In the genomic region with DNA sequence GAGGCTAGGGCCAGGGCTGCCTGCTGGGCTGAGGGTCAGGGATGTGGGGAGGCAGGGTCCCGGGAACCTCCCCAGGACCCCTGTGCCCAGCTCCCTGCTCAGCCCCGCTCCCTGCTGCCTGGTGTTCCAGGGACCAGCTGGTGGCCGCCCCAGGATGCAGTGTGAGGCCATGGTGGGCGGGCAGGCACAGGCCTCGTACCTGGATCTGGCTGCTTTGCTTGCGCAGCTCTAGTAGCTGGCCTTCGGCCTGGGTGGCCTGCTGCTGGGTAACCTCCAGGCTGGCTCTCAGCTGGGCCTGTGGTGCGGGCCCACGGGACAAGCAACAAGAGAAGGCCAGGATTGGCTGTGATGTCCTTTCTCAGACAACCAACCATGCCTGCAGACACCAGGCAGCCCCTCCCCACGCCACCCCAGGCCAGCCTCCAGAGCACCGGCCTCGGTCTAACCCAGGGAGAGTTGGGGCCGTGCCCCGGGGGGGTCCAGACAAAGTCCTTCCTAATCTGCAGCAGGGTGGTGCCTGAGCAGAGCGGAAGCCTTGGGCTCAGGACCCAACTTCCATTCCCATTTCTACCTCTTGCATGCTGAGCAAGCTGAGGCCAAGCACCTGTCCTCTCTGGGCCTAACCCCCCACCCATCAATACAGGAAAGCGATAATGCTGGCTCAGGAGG, we compare ENCODE assay signal across 23 cellular contexts. TPM values are rescaled to one million over a fixed set of nuclear protein-coding genes. Genes with fewer than 3 reads are reported as not detected.
DNase-seq lines count a peak whose midpoint lies in the region; ATAC-seq and TF ChIP-seq lines count a peak whose summit lies in the region.
"Had no signal": no experiment of that assay in that cellular context is flagged by ENCODE, and none has a peak within 500 bp of the region (broad histone marks: within the 10 kb centered on the region; RNA-seq: fewer than 3 reads in every experiment).

No MANE protein-coding gene starts in this region.

- no peak overlapping the region for H3K14ac ChIP-seq in neuronal stem cell (ENCODE audit: low read length)

- peak; percentile 58 for DNase-seq in ecto neural progenitor cell (ENCODE audit: low spot score)
- DNase-seq in neuronal stem cell (ENCODE audit: low spot score), result no peak
- no peak for DNase-seq in activated CD8-positive, alpha-beta memory T cell treated with anti-CD3 and anti-CD28 coated beads for 24 hours
- no peak for DNase-seq in GM19238 (ENCODE audit: insufficient read length, low spot score)
- DNase-seq: activated CD4-positive, alpha-beta T cell treated with anti-CD3 and anti-CD28 coated beads, Interleukin-2, amount 10 ng/mL, durations not matched to agents 7 days and 5 days; activated CD8-positive, alpha-beta memory T cell treated with anti-CD3 and anti-CD28 coated beads, Interleukin-2, amount 10 ng/mL, durations not matched to agents 7 days and 5 days; activated T-cell treated with anti-CD3 and anti-CD28 coated beads, Interleukin-2, amount 50 U/mL, for 48 hours; body of pancreas; DMS153; H7; IMR-90; left ventricle myocardium superior; NCI-H1092 treated with DMSO at 0.1 percent for 48 hours; NCI-H187 treated with DMSO at 0.1 percent for 48 hours; NCI-H526 treated with DMSO at 0.1 percent for 48 hours; SHP77 treated with DMSO at 0.1 percent for 48 hours; stimulated activated CD4-positive, alpha-beta T cell treated with anti-CD3 and anti-CD28 coated beads, Interleukin-4, amount 100 ng/mL, for 24 hours had no signal

- no peak overlapping the region for H4K8ac ChIP-seq in neuronal stem cell (ENCODE audit: low read depth, low read length)

- no peak overlapping the region for H2AFZ ChIP-seq in neuronal stem cell (ENCODE audit: low read length)

- H3K79me1 ChIP-seq in neuronal stem cell (ENCODE audit: low read depth, low read length), result peaks cover 15% of the 10 kb centered on the region

- H3K4me1 ChIP-seq in HEK293 (ENCODE audit: control insufficient read depth, insufficient read depth, low read length), result peaks cover 10% of the 10 kb centered on the region
- peaks cover 0 to 13% of the 10 kb centered on the region in 2 donors for H3K4me1 ChIP-seq in neuronal stem cell (ENCODE audit: control insufficient read depth in 2 of 2, insufficient read depth in 1 of 2, low read depth in 1 of 2, low read length in 2 of 2)

- H3K27me3 ChIP-seq in neuronal stem cell (ENCODE audit: control insufficient read depth in 3 of 3, insufficient read depth in 3 of 3, low read depth in 1 of 3, low read length in 3 of 3), result no peaks in the 10 kb centered on the region
- H3K27me3 ChIP-seq: body of pancreas, ovary, right atrium auricular region had no signal

- H3K4ac ChIP-seq in neuronal stem cell (ENCODE audit: low read length), result no peak overlapping the region

- no peak overlapping the region for H2BK120ac ChIP-seq in neuronal stem cell (ENCODE audit: low read depth, low read length)

- peak overlapping the region; percentile 13 for H2BK5ac ChIP-seq in neuronal stem cell (ENCODE audit: low read length)

- POLR2A ChIA-PET in HEK293 (lab: Yijun Ruan, JAX), result interaction anchor here (0.8 to 2.2 kb wide), 8 partner anchors 10 to 87 kb away, joined by 3 to 20 read pairs (median 3); a partner anchor contains a TSS

- no peak overlapping the region for H3K4me3 ChIP-seq in HEK293 (ENCODE audit: low read depth, low read length)
- no peak overlapping the region for H3K4me3 ChIP-seq in neuronal stem cell (ENCODE audit: low read length in 2 of 2)
- H3K4me3 ChIP-seq: body of pancreas, ovary, right atrium auricular region had no signal

- H3K18ac ChIP-seq in neuronal stem cell (ENCODE audit: low read length), result no peak overlapping the region

- H3K9me3 ChIP-seq in HEK293 (ENCODE audit: control insufficient read depth, insufficient read depth, low read depth, low read length) (no peaks in the 10 kb centered on the region), neuronal stem cell (replicated peaks in 1 of 2; ENCODE audit: control insufficient read depth in 2 of 2, insufficient read depth in 1 of 2, low read depth in 1 of 2, low read length in 2 of 2) (peaks cover 0 to 2% of the 10 kb centered on the region in 2 donors)
- H3K9me3 ChIP-seq: body of pancreas, ovary, right atrium auricular region had no signal

- no CpG with 5 or more reads among the region's 16 CpGs for WGBS in neuronal stem cell (ENCODE audit: extremely low coverage in 2 of 2, insufficient read length in 2 of 2, insufficient replicate concordance in 1 of 2), 2 donors

- no peak overlapping the region for H2BK15ac ChIP-seq in neuronal stem cell (ENCODE audit: low read length)

- peak overlapping the region; percentile 70 for H3K9ac ChIP-seq in neuronal stem cell (ENCODE audit: low read depth, low read length, poor library complexity)

- no peak for TF ChIP-seq CTCF in HEK293 (tag by site-specific recombination; IDR thresholded peaks at IDR 0.05)

- H3K36me3 ChIP-seq in HEK293 (ENCODE audit: control insufficient read depth in 2 of 2, insufficient read depth in 1 of 2, low read length in 2 of 2), result peaks cover 11 to 40% of the 10 kb centered on the region in 2 experiments; a peak in 2 of 3 replicates
- H3K36me3 ChIP-seq in neuronal stem cell (replicated peaks in 1 of 2; ENCODE audit: control insufficient read depth in 2 of 2, insufficient read depth in 2 of 2, low read length in 2 of 2), result peaks cover 6 to 25% of the 10 kb centered on the region in 2 donors
- H3K36me3 ChIP-seq: ovary had no signal

- H4K91ac ChIP-seq in neuronal stem cell (ENCODE audit: low read depth, low read length, poor library complexity), result no peak overlapping the region

- no peak overlapping the region for H2BK12ac ChIP-seq in neuronal stem cell (ENCODE audit: low read length)

- no peak for ATAC-seq in GM19397 (IDR thresholded peaks at IDR 0.05; ENCODE audit: unreplicated experiment)
- ATAC-seq: activated CD8-positive, alpha-beta memory T cell treated with anti-CD3 and anti-CD28 coated beads, Interleukin-2, amount 10 ng/mL, durations not matched to agents 7 days and 5 days; body of pancreas; left ventricle myocardium superior; Panc1; stimulated activated effector memory CD8-positive, alpha-beta T cell treated with anti-CD3 and anti-CD28 coated beads, Interleukin-12 subunit alpha, Interleukin-12 subunit beta, amount 100 ng/mL, for 72 hours had no signal

- H3K27ac ChIP-seq in HEK293 (ENCODE audit: extremely low read depth, low read depth, low read length) (no peak overlapping the region), neuronal stem cell (replicated peaks; ENCODE audit: low read length) (no peak overlapping the region)
- H3K27ac ChIP-seq: body of pancreas, ovary, right atrium auricular region had no signal

- CTCF ChIA-PET in HEK293 (lab: Yijun Ruan, JAX), result interaction anchor here (0.6 to 1.9 kb wide), 4 partner anchors 12 to 409 kb away, joined by 3 to 8 read pairs (median 6); a partner anchor contains a TSS

- H3K4me2 ChIP-seq in neuronal stem cell (ENCODE audit: insufficient read depth, low read length, poor library complexity, severe bottlenecking), result no peak overlapping the region

- peak overlapping the region; percentile 9 for H2AK5ac ChIP-seq in neuronal stem cell (ENCODE audit: low read depth, low read length)

- no peak overlapping the region for H3K23ac ChIP-seq in neuronal stem cell (ENCODE audit: low read depth, low read length, poor library complexity)

TF ChIP-seq in HEK293, 187 proteins besides CTCF, POLR2A, EP300 and RAD21:
- TF ChIP-seq, protein P1, sequence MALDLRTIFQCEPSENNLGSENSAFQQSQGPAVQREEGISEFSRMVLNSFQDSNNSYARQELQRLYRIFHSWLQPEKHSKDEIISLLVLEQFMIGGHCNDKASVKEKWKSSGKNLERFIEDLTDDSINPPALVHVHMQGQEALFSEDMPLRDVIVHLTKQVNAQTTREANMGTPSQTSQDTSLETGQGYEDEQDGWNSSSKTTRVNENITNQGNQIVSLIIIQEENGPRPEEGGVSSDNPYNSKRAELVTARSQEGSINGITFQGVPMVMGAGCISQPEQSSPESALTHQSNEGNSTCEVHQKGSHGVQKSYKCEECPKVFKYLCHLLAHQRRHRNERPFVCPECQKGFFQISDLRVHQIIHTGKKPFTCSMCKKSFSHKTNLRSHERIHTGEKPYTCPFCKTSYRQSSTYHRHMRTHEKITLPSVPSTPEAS (tag by site-specific recombination; IDR thresholded peaks at IDR 0.05), result no peak
- TF ChIP-seq ZNF19 (tag by site-specific recombination; IDR thresholded peaks at IDR 0.05; ENCODE audit: low read depth) (no peak), ZIC2 (tag by site-specific recombination; IDR thresholded peaks at IDR 0.05) (peak; percentile 61; the same call in 1 of the 2 replicates), ZFP69B (tag by site-specific recombination; IDR thresholded peaks at IDR 0.05) (peak; percentile 62; the same call in 1 of the 2 replicates), BCL11B (tag by site-specific recombination; IDR thresholded peaks at IDR 0.05; ENCODE audit: low read depth) (no peak), ZNF521 (tag by site-specific recombination; IDR thresholded peaks at IDR 0.05) (no peak), ZNF184 (tag by site-specific recombination; IDR thresholded peaks at IDR 0.05) (no peak)
TF ChIP-seq in HEK293: peak in this region for 2.

RNA-seq across cellular contexts. Expression of a gene that starts 4.1 kb away (rescaled TPM):
- 15.8 TPM for polyA plus RNA-seq in neuronal stem cell (2013, experiment 1 of 2)
- 14.6 TPM for polyA plus RNA-seq in neuronal stem cell (2013, experiment 2 of 2)

RNA-seq across cellular contexts. Expression of a gene that starts 12.0 kb away (rescaled TPM):
- polyA plus RNA-seq in neuronal stem cell (2013, experiment 1 of 2), result 48.0 TPM
- 48.3 TPM for polyA plus RNA-seq in neuronal stem cell (2013, experiment 2 of 2)

RNA-seq across cellular contexts. Expression of a gene that starts 14.3 kb away (rescaled TPM):
- 1.2 TPM for polyA plus RNA-seq in neuronal stem cell (2013, experiment 1 of 2)
- 0.68 TPM for polyA plus RNA-seq in neuronal stem cell (2013, experiment 2 of 2)

RNA-seq across cellular contexts. Expression of a gene that starts 37.6 kb away (rescaled TPM):
- polyA plus RNA-seq in neuronal stem cell (2013, experiment 1 of 2), result 80.4 TPM
- 79.8 TPM for polyA plus RNA-seq in neuronal stem cell (2013, experiment 2 of 2)

RNA-seq across cellular contexts. Expression of a gene that starts 48.2 kb away (rescaled TPM):
- polyA plus RNA-seq in neuronal stem cell (2013, experiment 1 of 2), result 6.6 TPM
- polyA plus RNA-seq in neuronal stem cell (2013, experiment 2 of 2), result 6.9 TPM
